ENCODE assay signal across 20 cellular contexts in the genomic region with DNA sequence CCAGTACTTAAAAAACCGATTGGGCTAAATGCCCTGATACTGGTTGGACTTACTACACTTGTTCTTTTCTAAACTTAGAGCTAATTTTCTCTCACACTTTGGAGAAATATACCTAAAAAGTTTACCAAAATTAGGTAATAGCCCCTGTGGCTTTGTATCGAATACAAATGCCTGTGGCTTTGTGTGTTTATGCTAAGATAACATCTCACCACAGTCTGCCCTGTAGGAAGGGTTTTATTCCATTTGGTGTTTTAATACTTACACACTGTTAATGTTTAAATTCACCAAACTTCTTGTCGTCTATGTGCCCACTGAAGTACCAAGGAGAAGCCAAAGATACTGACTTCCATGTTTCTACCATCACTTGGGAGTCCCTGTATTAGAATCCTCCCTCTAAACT.
A peak's percentile ranks its signal among the peaks of the same experiment; 100 is the strongest.
DNase-seq lines count a peak whose midpoint lies in the region; ATAC-seq and TF ChIP-seq lines count a peak whose summit lies in the region.
"Had no signal": no experiment of that assay in that cellular context is flagged by ENCODE, and none has a peak within 500 bp of the region (broad histone marks: within the 10 kb centered on the region; RNA-seq: fewer than 3 reads in every experiment).

No MANE protein-coding gene starts in this region.

- DNase-seq in ELR (ENCODE audit: low read depth) (peak; percentile 43), NCI-H226 (peak; percentile 35), astrocyte of the hippocampus (ENCODE audit: low read depth, low spot score) (peak; percentile 53), fibroblast of villous mesenchyme (ENCODE audit: low read depth) (peak; percentile 0), islet precursor cell (no peak), amygdala (lab: John Stamatoyannopoulos, UW) (no peak), NOMO-1 treated with dmso at 0.1 percent for 144 hours (lab: John Stamatoyannopoulos, UW; ENCODE audit: unreplicated experiment) (no peak)
- DNase-seq: CD4-positive, CD25-positive, alpha-beta regulatory T cell; DMS153; NCI-H1105; NCI-H1436 treated with DMSO at 0.1 percent for 48 hours; NCI-H1930; NCI-H446 treated with DMSO at 0.1 percent for 48 hours; NCI-H526; NCI-H82; NK-92 treated with Interleukin-12 subunit alpha and Interleukin-12 subunit beta, amount 100 ng/mL, for 24 hours; SHP77 treated with DMSO at 0.1 percent for 48 hours had no signal

- no peak overlapping the region for H3K4me3 ChIP-seq in fibroblast of villous mesenchyme (ENCODE audit: low read depth, low read length)
- H3K4me3 ChIP-seq: BLaER1 had no signal

- no peak for ATAC-seq in GM21529 (IDR thresholded peaks at IDR 0.05; ENCODE audit: unreplicated experiment)
- ATAC-seq: Panc1 had no signal

- no peak for TF ChIP-seq CTCF in fibroblast of villous mesenchyme (IDR thresholded peaks at IDR 0.05; ENCODE audit: insufficient read depth, low read depth, low read length)

Comparison
In these comparisons a context has a peak if more than half of its experiments do, and no peak if none do; other contexts are left out.
1. DNase-seq: peak in ELR (single experiment), NCI-H226 (single experiment), astrocyte of the hippocampus (single experiment) and fibroblast of villous mesenchyme (single experiment); none in islet precursor cell (single experiment), amygdala (0 of 56) and NOMO-1 treated with dmso at 0.1 percent for 144 hours (single experiment).